In the genomic region with DNA sequence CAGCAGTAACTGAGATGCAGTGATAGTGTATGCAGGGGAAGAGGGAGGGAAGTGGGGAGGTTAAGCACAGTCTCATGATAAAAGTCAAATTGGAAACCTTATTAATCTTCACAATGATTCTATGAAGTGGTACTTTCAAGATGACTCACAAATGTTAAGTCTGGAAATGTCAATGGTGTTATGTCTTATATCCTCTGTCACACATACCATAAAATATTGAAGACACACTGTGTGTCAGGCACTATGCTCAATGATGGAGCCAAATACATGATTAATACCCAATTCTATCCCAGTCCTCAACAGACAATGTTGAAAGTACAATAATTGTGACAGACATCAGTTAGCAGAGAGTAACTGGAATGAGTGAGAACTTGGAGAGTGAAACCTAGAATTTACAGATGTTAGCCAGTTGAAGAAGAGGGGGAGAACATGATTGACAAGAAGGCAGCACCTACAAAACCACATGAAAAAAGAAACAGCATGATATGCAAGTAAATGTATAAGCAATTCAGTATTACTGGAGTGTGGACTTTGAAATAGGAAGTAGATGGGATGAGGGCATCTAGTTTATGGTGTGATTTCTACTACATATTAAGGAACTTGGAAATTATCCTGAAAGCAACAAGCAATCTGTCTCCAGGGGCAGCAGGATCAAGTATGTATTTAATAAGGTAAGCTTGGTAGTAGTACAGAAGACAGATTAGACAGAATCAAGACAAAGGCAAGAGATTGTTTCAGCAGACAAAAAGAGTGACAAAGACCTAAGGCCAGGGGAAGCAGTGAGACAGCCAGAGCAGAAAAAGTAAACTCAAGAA, we compare ENCODE assay signal across 1 cellular context.
TF ChIP-seq lines count a peak whose summit lies in the region.

No MANE protein-coding gene starts in this region.

TF ChIP-seq in HepG2, 621 proteins besides CTCF, POLR2A, EP300 and RAD21 (continued from another document and continues in another):
- TF ChIP-seq, protein P1, sequence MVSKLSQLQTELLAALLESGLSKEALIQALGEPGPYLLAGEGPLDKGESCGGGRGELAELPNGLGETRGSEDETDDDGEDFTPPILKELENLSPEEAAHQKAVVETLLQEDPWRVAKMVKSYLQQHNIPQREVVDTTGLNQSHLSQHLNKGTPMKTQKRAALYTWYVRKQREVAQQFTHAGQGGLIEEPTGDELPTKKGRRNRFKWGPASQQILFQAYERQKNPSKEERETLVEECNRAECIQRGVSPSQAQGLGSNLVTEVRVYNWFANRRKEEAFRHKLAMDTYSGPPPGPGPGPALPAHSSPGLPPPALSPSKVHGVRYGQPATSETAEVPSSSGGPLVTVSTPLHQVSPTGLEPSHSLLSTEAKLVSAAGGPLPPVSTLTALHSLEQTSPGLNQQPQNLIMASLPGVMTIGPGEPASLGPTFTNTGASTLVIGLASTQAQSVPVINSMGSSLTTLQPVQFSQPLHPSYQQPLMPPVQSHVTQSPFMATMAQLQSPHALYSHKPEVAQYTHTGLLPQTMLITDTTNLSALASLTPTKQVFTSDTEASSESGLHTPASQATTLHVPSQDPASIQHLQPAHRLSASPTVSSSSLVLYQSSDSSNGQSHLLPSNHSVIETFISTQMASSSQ (IDR thresholded peaks at IDR 0.05; ENCODE audit: low read depth), result peak; percentile 92
- TF ChIP-seq, protein P1 (CRISPR knock-in tag; IDR thresholded peaks at IDR 0.05; ENCODE audit: borderline replicate concordance), result peak; percentile 94
- TF ChIP-seq, protein P2, sequence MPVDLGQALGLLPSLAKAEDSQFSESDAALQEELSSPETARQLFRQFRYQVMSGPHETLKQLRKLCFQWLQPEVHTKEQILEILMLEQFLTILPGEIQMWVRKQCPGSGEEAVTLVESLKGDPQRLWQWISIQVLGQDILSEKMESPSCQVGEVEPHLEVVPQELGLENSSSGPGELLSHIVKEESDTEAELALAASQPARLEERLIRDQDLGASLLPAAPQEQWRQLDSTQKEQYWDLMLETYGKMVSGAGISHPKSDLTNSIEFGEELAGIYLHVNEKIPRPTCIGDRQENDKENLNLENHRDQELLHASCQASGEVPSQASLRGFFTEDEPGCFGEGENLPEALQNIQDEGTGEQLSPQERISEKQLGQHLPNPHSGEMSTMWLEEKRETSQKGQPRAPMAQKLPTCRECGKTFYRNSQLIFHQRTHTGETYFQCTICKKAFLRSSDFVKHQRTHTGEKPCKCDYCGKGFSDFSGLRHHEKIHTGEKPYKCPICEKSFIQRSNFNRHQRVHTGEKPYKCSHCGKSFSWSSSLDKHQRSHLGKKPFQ (CRISPR knock-in tag; IDR thresholded peaks at IDR 0.05; ENCODE audit: insufficient replicate concordance), result no peak
- TF ChIP-seq ZBTB3 (CRISPR knock-in tag; IDR thresholded peaks at IDR 0.05; ENCODE audit: borderline replicate concordance, low read depth), result no peak
- no peak for TF ChIP-seq PCBP1 (IDR thresholded peaks at IDR 0.05; ENCODE audit: borderline replicate concordance, low read depth, low read length)
- no peak for TF ChIP-seq ZNF674 (CRISPR knock-in tag; IDR thresholded peaks at IDR 0.05; ENCODE audit: low read depth)
- no peak for TF ChIP-seq FIP1L1 (IDR thresholded peaks at IDR 0.05; ENCODE audit: borderline replicate concordance, insufficient read depth, low read depth, low read length)
- no peak for TF ChIP-seq NFKB2 (CRISPR knock-in tag; IDR thresholded peaks at IDR 0.05; ENCODE audit: borderline replicate concordance)
- TF ChIP-seq KAT2B (IDR thresholded peaks at IDR 0.05; ENCODE audit: borderline replicate concordance, low read depth, low read length), result no peak
- TF ChIP-seq ZNF124 (CRISPR knock-in tag; IDR thresholded peaks at IDR 0.05), result no peak
- TF ChIP-seq HOXD1 (CRISPR knock-in tag; IDR thresholded peaks at IDR 0.05), result no peak
- no peak for TF ChIP-seq NPAS2 (CRISPR knock-in tag; IDR thresholded peaks at IDR 0.05; ENCODE audit: borderline replicate concordance)
- TF ChIP-seq ATF7 (IDR thresholded peaks at IDR 0.05), result no peak
- TF ChIP-seq ATF7 (CRISPR knock-in tag; IDR thresholded peaks at IDR 0.05), result no peak
- TF ChIP-seq FOSL2 (CRISPR knock-in tag; IDR thresholded peaks at IDR 0.05), result no peak
- TF ChIP-seq FOSL1 (CRISPR knock-in tag; IDR thresholded peaks at IDR 0.05; ENCODE audit: borderline replicate concordance), result no peak
- peak; percentile 99 for TF ChIP-seq CBFB (CRISPR knock-in tag; IDR thresholded peaks at IDR 0.05)
- no peak for TF ChIP-seq ZBTB21 (CRISPR knock-in tag; IDR thresholded peaks at IDR 0.05)
- TF ChIP-seq ZSCAN30 (CRISPR knock-in tag; IDR thresholded peaks at IDR 0.05), result no peak
- no peak for TF ChIP-seq ZSCAN9 (CRISPR knock-in tag; IDR thresholded peaks at IDR 0.05; ENCODE audit: borderline replicate concordance)
- TF ChIP-seq, protein P3, sequence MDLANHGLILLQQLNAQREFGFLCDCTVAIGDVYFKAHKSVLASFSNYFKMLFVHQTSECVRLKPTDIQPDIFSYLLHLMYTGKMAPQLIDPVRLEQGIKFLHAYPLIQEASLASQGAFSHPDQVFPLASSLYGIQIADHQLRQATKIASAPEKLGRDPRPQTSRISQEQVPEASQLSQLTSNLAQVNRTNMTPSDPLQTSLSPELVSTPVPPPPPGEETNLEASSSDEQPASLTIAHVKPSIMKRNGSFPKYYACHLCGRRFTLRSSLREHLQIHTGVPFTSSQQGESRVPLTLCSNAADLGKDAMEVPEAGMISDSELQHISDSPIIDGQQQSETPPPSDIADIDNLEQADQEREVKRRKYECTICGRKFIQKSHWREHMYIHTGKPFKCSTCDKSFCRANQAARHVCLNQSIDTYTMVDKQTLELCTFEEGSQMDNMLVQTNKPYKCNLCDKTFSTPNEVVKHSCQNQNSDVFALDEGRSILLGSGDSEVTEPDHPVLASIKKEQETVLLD (CRISPR knock-in tag; IDR thresholded peaks at IDR 0.05; ENCODE audit: low read depth), result no peak
- no peak for TF ChIP-seq PRMT3 (CRISPR knock-in tag; IDR thresholded peaks at IDR 0.05; ENCODE audit: borderline replicate concordance, low read depth)
- TF ChIP-seq HCFC1 (IDR thresholded peaks at IDR 0.05; ENCODE audit: low read depth, low read length), result no peak
- TF ChIP-seq, protein P4, sequence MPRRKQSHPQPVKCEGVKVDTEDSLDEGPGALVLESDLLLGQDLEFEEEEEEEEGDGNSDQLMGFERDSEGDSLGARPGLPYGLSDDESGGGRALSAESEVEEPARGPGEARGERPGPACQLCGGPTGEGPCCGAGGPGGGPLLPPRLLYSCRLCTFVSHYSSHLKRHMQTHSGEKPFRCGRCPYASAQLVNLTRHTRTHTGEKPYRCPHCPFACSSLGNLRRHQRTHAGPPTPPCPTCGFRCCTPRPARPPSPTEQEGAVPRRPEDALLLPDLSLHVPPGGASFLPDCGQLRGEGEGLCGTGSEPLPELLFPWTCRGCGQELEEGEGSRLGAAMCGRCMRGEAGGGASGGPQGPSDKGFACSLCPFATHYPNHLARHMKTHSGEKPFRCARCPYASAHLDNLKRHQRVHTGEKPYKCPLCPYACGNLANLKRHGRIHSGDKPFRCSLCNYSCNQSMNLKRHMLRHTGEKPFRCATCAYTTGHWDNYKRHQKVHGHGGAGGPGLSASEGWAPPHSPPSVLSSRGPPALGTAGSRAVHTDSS (CRISPR knock-in tag; conservative IDR thresholded peaks at IDR 0.05), result no peak
- TF ChIP-seq, protein P5, sequence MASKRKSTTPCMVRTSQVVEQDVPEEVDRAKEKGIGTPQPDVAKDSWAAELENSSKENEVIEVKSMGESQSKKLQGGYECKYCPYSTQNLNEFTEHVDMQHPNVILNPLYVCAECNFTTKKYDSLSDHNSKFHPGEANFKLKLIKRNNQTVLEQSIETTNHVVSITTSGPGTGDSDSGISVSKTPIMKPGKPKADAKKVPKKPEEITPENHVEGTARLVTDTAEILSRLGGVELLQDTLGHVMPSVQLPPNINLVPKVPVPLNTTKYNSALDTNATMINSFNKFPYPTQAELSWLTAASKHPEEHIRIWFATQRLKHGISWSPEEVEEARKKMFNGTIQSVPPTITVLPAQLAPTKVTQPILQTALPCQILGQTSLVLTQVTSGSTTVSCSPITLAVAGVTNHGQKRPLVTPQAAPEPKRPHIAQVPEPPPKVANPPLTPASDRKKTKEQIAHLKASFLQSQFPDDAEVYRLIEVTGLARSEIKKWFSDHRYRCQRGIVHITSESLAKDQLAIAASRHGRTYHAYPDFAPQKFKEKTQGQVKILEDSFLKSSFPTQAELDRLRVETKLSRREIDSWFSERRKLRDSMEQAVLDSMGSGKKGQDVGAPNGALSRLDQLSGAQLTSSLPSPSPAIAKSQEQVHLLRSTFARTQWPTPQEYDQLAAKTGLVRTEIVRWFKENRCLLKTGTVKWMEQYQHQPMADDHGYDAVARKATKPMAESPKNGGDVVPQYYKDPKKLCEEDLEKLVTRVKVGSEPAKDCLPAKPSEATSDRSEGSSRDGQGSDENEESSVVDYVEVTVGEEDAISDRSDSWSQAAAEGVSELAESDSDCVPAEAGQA (IDR thresholded peaks at IDR 0.05; ENCODE audit: low read depth), result no peak
- TF ChIP-seq, protein P5 (CRISPR knock-in tag; IDR thresholded peaks at IDR 0.05; ENCODE audit: borderline replicate concordance), result no peak
- TF ChIP-seq ZNF558 (CRISPR knock-in tag; IDR thresholded peaks at IDR 0.05; ENCODE audit: borderline replicate concordance), result no peak
- no peak for TF ChIP-seq TEAD2 (CRISPR knock-in tag; IDR thresholded peaks at IDR 0.05)
- TF ChIP-seq, protein P6, sequence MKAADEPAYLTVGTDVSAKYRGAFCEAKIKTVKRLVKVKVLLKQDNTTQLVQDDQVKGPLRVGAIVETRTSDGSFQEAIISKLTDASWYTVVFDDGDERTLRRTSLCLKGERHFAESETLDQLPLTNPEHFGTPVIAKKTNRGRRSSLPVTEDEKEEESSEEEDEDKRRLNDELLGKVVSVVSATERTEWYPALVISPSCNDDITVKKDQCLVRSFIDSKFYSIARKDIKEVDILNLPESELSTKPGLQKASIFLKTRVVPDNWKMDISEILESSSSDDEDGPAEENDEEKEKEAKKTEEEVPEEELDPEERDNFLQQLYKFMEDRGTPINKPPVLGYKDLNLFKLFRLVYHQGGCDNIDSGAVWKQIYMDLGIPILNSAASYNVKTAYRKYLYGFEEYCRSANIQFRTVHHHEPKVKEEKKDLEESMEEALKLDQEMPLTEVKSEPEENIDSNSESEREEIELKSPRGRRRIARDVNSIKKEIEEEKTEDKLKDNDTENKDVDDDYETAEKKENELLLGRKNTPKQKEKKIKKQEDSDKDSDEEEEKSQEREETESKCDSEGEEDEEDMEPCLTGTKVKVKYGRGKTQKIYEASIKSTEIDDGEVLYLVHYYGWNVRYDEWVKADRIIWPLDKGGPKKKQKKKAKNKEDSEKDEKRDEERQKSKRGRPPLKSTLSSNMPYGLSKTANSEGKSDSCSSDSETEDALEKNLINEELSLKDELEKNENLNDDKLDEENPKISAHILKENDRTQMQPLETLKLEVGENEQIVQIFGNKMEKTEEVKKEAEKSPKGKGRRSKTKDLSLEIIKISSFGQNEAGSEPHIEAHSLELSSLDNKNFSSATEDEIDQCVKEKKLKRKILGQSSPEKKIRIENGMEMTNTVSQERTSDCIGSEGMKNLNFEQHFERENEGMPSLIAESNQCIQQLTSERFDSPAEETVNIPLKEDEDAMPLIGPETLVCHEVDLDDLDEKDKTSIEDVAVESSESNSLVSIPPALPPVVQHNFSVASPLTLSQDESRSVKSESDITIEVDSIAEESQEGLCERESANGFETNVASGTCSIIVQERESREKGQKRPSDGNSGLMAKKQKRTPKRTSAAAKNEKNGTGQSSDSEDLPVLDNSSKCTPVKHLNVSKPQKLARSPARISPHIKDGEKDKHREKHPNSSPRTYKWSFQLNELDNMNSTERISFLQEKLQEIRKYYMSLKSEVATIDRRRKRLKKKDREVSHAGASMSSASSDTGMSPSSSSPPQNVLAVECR (CRISPR knock-in tag; IDR thresholded peaks at IDR 0.05; ENCODE audit: borderline replicate concordance), result no peak
- TF ChIP-seq SNAPC2 (CRISPR knock-in tag; IDR thresholded peaks at IDR 0.05), result no peak
- TF ChIP-seq, protein P7, sequence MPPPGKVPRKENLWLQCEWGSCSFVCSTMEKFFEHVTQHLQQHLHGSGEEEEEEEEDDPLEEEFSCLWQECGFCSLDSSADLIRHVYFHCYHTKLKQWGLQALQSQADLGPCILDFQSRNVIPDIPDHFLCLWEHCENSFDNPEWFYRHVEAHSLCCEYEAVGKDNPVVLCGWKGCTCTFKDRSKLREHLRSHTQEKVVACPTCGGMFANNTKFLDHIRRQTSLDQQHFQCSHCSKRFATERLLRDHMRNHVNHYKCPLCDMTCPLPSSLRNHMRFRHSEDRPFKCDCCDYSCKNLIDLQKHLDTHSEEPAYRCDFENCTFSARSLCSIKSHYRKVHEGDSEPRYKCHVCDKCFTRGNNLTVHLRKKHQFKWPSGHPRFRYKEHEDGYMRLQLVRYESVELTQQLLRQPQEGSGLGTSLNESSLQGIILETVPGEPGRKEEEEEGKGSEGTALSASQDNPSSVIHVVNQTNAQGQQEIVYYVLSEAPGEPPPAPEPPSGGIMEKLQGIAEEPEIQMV (CRISPR knock-in tag; IDR thresholded peaks at IDR 0.05; ENCODE audit: low read depth), result no peak
- TF ChIP-seq IRF2 (CRISPR knock-in tag; IDR thresholded peaks at IDR 0.05), result no peak
- no peak for TF ChIP-seq NR3C1 (CRISPR knock-in tag; IDR thresholded peaks at IDR 0.05)
- no peak for TF ChIP-seq ZFP1 (CRISPR knock-in tag; IDR thresholded peaks at IDR 0.05)
- TF ChIP-seq ZNF792 (CRISPR knock-in tag; IDR thresholded peaks at IDR 0.05), result no peak
